ENCODE assay signal across 10 cellular contexts in the genomic region with DNA sequence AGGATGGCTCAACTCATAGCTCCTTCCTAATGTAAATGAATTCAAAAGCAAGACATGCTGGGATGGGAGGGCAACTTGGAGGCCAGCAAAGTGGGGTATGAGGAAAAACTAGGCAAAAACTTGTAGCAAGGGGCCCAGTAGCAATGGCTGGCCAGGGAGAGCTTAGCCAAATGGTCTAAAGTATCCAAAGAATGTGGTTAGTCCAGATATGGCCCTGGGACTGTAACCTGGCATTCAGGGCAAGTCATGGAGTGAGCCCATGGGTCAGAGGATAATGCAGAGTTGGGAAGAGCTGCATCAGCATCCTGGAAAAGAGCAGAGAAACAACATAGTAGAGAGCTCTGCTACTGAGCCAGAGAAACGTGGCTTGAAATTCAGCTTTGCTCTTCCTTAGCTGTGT.
"Had no signal": no experiment of that assay in that cellular context is flagged by ENCODE, and none has a peak within 500 bp of the region (broad histone marks: within the 10 kb centered on the region; RNA-seq: fewer than 3 reads in every experiment).

No MANE protein-coding gene starts in this region.

- DNase-seq: GM23248, GOT3, H9, HCEC 1CT, IMR-90, Karpas-422, KBM-7 had no signal

- H3K9ac ChIP-seq: GM23248, KMS-11 had no signal

- H3K4me3 Mint-ChIP-seq: H9 had no signal

- H3K4me2 ChIP-seq: KMS-11 had no signal

- H2AFZ ChIP-seq: GM23248 had no signal

- ATAC-seq: HepG2 had no signal

- H3K4me3 ChIP-seq: GM23248 had no signal

- H3K27ac ChIP-seq: GM23248, HL-60, KMS-11 had no signal
